ENCODE assay signal across 24 cellular contexts in genomic region chr11:61948505-61948904, GRCh38. TPM values are rescaled to one million over a fixed set of nuclear protein-coding genes. Genes with fewer than 3 reads are reported as not detected.
DNase-seq lines count a peak whose midpoint lies in the region; ATAC-seq, FAIRE-seq and TF ChIP-seq lines count a peak whose summit lies in the region.
"Had no signal": no experiment of that assay in that cellular context is flagged by ENCODE, and none has a peak within 500 bp of the region (broad histone marks: within the 10 kb centered on the region; RNA-seq: fewer than 3 reads in every experiment).

No MANE protein-coding gene starts in this region.

- H3K23ac ChIP-seq in H9 (ENCODE audit: insufficient read length, low read depth, low read length) = no peak overlapping the region

- H4K91ac ChIP-seq in H9 (ENCODE audit: insufficient read length, low read depth, low read length) = no peak overlapping the region

- FAIRE-seq in K562 (lab: Jason Lieb, UNC) (no peak), pancreas (lab: Jason Lieb, UNC) (no peak), D721Med (lab: Jason Lieb, UNC) (no peak)

- no peak overlapping the region for H2BK20ac ChIP-seq in H9 (ENCODE audit: low read depth, low read length, poor library complexity, severe bottlenecking)

- H3K9me3 ChIP-seq in H9 (ENCODE audit: control insufficient read depth, low read depth, low read length) (no peaks in the 10 kb centered on the region), K562 (replicated peaks; ENCODE audit: control insufficient read depth, insufficient read depth, low read depth, low read length) (no peaks in the 10 kb centered on the region), pancreas (no peaks in the 10 kb centered on the region)
- H3K9me3 ChIP-seq: colonic mucosa, transverse colon had no signal

- H3K9ac ChIP-seq in H9 (ENCODE audit: extremely low read depth, insufficient read length, low read length) = no peak overlapping the region
- no peak overlapping the region; a peak in 1 of 4 replicates for H3K9ac ChIP-seq in K562 (ENCODE audit: insufficient read depth in 1 of 2, low read depth in 2 of 2, low read length in 2 of 2)

- no peak for ATAC-seq in K562
- peak in 3 of 4 donors; percentile 19 to 28 (median 23) for ATAC-seq in pancreas
- ATAC-seq in GM21723 (IDR thresholded peaks at IDR 0.05; ENCODE audit: unreplicated experiment) = no peak
- ATAC-seq: natural killer cell treated with Interleukin-12 subunit alpha and Interleukin-12 subunit beta and Interleukin-15 and Interleukin-18, amount 100 ng/mL, for 72 hours had no signal

- H4K8ac ChIP-seq in H9 (replicated peaks; ENCODE audit: insufficient read length, low read depth, low read length) = no peak overlapping the region

- no peak for TF ChIP-seq POLR2A in K562 (conservative IDR thresholded peaks at IDR 0.05)

- H3T11ph ChIP-seq in H9 (ENCODE audit: low read length) = no peak overlapping the region

- CTCF ChIA-PET in K562 (lab: Yijun Ruan, JAX; ENCODE audit: low intra/inter-chr PET ratio) = interaction anchor here (1.9 to 4.5 kb wide), 2 partner anchors 49 to 77 kb away, joined by 7 to 98 read pairs; no protein-coding TSS in a partner anchor

- H4K5ac ChIP-seq in H9 (ENCODE audit: insufficient read length, low read depth, low read length) = no peak overlapping the region

- POLR2A ChIA-PET in K562 (lab: Yijun Ruan, JAX) = interaction anchor here (0.6 to 14.1 kb wide), 13 partner anchors 8 to 161 kb away, joined by 3 to 327 read pairs (median 6); partner anchors contain the start of gene FTH1

- H3K36me3 ChIP-seq in K562 (ENCODE audit: control insufficient read depth, insufficient read depth, low read length) (no peaks in the 10 kb centered on the region), pancreas (no peaks in the 10 kb centered on the region)
- H3K36me3 ChIP-seq: brain microvascular endothelial cell, colonic mucosa, transverse colon had no signal

- peaks cover 0 to 16% of the 10 kb centered on the region in 2 experiments; a peak in 3 of 4 replicates for H3K4me1 Mint-ChIP-seq in H9

- H3K9me1 ChIP-seq in K562 (ENCODE audit: control insufficient read depth, insufficient read depth, low read length) = peaks cover 5% of the 10 kb centered on the region

- no CpG with 5 or more reads among the region's 7 CpGs for WGBS in H9 (ENCODE audit: extremely low coverage, insufficient read length, low lambda C conversion rate)
- 48% methylated on average over 7 of the region's 7 CpGs for WGBS in K562 (ENCODE audit: insufficient coverage, low coverage, missing lambda C conversion rate)
- WGBS in pancreas, 2 donors = 25 to 28% methylated on average over 7 of the region's 7 CpGs

- H3K79me2 ChIP-seq in H9 (ENCODE audit: insufficient read depth, low read length) (no peaks in the 10 kb centered on the region), K562 (ENCODE audit: control insufficient read depth, insufficient read depth, low read length) (no peaks in the 10 kb centered on the region)

- intact Hi-C loops in K562 (cut with micrococcal nuclease) = loop anchor here (2.0 kb wide), 3 partner anchors 18 to 160 kb away; partner anchors contain the start of gene FTH1
- intact Hi-C loops in pancreas (cut with DNase I) = loop anchor here in 1 of 3 donors (10.0 kb wide), 1 partner anchor 144 kb away; no protein-coding TSS in a partner anchor

- H2BK5ac ChIP-seq in H9 (ENCODE audit: insufficient read length, low read length) = no peak overlapping the region

- in situ Hi-C loops in K562 (cut with MboI) = loop anchor here (5.0 kb wide), 1 partner anchor 51 kb away; no protein-coding TSS in a partner anchor

- TF ChIP-seq EP300 in K562 (IDR thresholded peaks at IDR 0.05; ENCODE audit: low read length) = no peak

- no peaks in the 10 kb centered on the region for H3K23me2 ChIP-seq in H9 (ENCODE audit: insufficient read length, low read depth, low read length, poor library complexity, severe bottlenecking)

- H3K4me2 ChIP-seq in H9 (ENCODE audit: insufficient read depth, insufficient read length, low read length) = no peak overlapping the region
- H3K4me2 ChIP-seq in K562 (ENCODE audit: insufficient read depth, low read length) = no peak overlapping the region

- no peak overlapping the region for H3K18ac ChIP-seq in H9 (ENCODE audit: insufficient read length, low read depth, low read length)

- no peaks in the 10 kb centered on the region for H3K79me1 ChIP-seq in H9 (ENCODE audit: insufficient read depth, low read depth, low read length, poor library complexity, severe bottlenecking)

- TF ChIP-seq CTCF in H9 (conservative IDR thresholded peaks at IDR 0.05) (no peak), K562 (IDR thresholded peaks at IDR 0.05 in 2 of 3, conservative IDR thresholded peaks at IDR 0.05 in 1 of 3; ENCODE audit: insufficient read depth in 2 of 3, low read depth in 1 of 3, low read length in 3 of 3) (no peak), pancreas (IDR thresholded peaks at IDR 0.05) (no peak), D721Med (IDR thresholded peaks at IDR 0.05; ENCODE audit: insufficient read depth, missing control alignments) (no peak)

- 0 out of 2 replicates have a peak overlapping the region, but pooled peaks have one; percentile 45 for H2BK15ac ChIP-seq in H9 (ENCODE audit: low read depth, low read length)

- H2AFZ ChIP-seq in H9 (ENCODE audit: low read length) (no peak overlapping the region), K562 (ENCODE audit: low read depth, low read length) (no peak overlapping the region)
- H2AFZ ChIP-seq: PC-9 had no signal

- H3K4me1 ChIP-seq in H9 (ENCODE audit: insufficient read depth, low read length) (no peaks in the 10 kb centered on the region; the same call in 1 of the 2 replicates), K562 (replicated peaks in 1 of 2; ENCODE audit: control insufficient read depth in 2 of 2, insufficient read depth in 2 of 2, low read length in 2 of 2) (peaks cover 20 to 27% of the 10 kb centered on the region in 2 experiments; a peak in 4 of 5 replicates), pancreas (peaks cover 11 to 18% (median 17%) of the 10 kb centered on the region in 3 donors)
- H3K4me1 ChIP-seq: colonic mucosa had no signal

- no peak overlapping the region for H3K14ac ChIP-seq in H9 (ENCODE audit: insufficient read depth, low read length)

- no peak for TF ChIP-seq RAD21 in K562 (CRISPR knock-in tag; conservative IDR thresholded peaks at IDR 0.05 in 1 of 2, IDR thresholded peaks at IDR 0.05 in 1 of 2)

- no peak overlapping the region for H2BK12ac ChIP-seq in H9 (ENCODE audit: insufficient read length, low read depth, low read length)

- no peaks in the 10 kb centered on the region; a peak in 1 of 5 replicates for H3K9me3 Mint-ChIP-seq in H9
- H3K9me3 Mint-ChIP-seq: activated CD4-positive, alpha-beta T cell treated with anti-CD3 and anti-CD28 coated beads, Interleukin-2, amount 10 ng/mL, durations not matched to agents 24 days and 14 days; activated naive CD8-positive, alpha-beta T cell treated with anti-CD3 and anti-CD28 coated beads for 36 hours; activated T-helper 2 cell treated with anti-CD3 and anti-CD28 coated beads, Interferon-gamma antibody, Interleukin-2, Interleukin-4, amounts not matched to agents 10 μg/mL and 5 μg/mL and 100 μg/mL, durations not matched to agents 14 hours and 24 hours and 36 hours; CD4-positive, alpha-beta T cell; endodermal cell; mesothelial cell of epicardium; natural killer cell treated with Interleukin-12 subunit alpha and Interleukin-12 subunit beta and Interleukin-15 and Interleukin-18, amount 100 ng/mL, for 72 hours had no signal

- no peaks in the 10 kb centered on the region for H4K20me1 ChIP-seq in H9 (ENCODE audit: control insufficient read depth, insufficient read depth, insufficient read length)
- H4K20me1 ChIP-seq in K562 (replicated peaks; ENCODE audit: control insufficient read depth, insufficient read depth, low read length) = no peaks in the 10 kb centered on the region

- no peak overlapping the region for H3K56ac ChIP-seq in H9 (ENCODE audit: insufficient read length, low read depth, low read length)

- H3K4me3 Mint-ChIP-seq in H9 = no peak overlapping the region
- H3K4me3 Mint-ChIP-seq: activated CD4-positive, alpha-beta T cell treated with anti-CD3 and anti-CD28 coated beads, Interleukin-2, amount 10 ng/mL, durations not matched to agents 24 days and 14 days; activated naive CD8-positive, alpha-beta T cell treated with anti-CD3 and anti-CD28 coated beads for 36 hours; CD4-positive, alpha-beta T cell; endodermal cell; mesothelial cell of epicardium; natural killer cell treated with Interleukin-12 subunit alpha and Interleukin-12 subunit beta and Interleukin-15 and Interleukin-18, amount 100 ng/mL, for 72 hours had no signal

- H3K27me3 ChIP-seq in H9 (ENCODE audit: insufficient read depth, low read length) (no peaks in the 10 kb centered on the region), K562 (ENCODE audit: control insufficient read depth in 2 of 2, insufficient read depth in 2 of 2, low read length in 2 of 2) (no peaks in the 10 kb centered on the region), pancreas (no peaks in the 10 kb centered on the region)
- H3K27me3 ChIP-seq: brain microvascular endothelial cell, colonic mucosa, transverse colon had no signal

- H3K36me3 Mint-ChIP-seq in H9 (ENCODE audit: insufficient read depth in 1 of 3, low read depth in 3 of 3) = no peaks in the 10 kb centered on the region
- H3K36me3 Mint-ChIP-seq: activated naive CD8-positive, alpha-beta T cell treated with anti-CD3 and anti-CD28 coated beads for 36 hours; mesothelial cell of epicardium; natural killer cell treated with Interleukin-12 subunit alpha and Interleukin-12 subunit beta and Interleukin-15 and Interleukin-18, amount 100 ng/mL, for 72 hours had no signal

- DNase-seq in H9 = no peak
- DNase-seq in K562 (ENCODE audit: extremely low read depth in 1 of 4, low spot score in 3 of 4) = no peak
- no peak for DNase-seq in pancreas
- DNase-seq in DMS79 treated with DMSO at 0.1 percent for 48 hours (lab: John Stamatoyannopoulos, UW) = no peak
- no peak for DNase-seq in D721Med (ENCODE audit: insufficient read length, low spot score)
- DNase-seq: activated CD4-positive, alpha-beta T cell treated with anti-CD3 and anti-CD28 coated beads, Interleukin-2, amount 10 ng/mL, durations not matched to agents 24 days and 14 days; activated naive CD8-positive, alpha-beta T cell treated with anti-CD3 and anti-CD28 coated beads for 36 hours; brain microvascular endothelial cell; CD4-positive, alpha-beta T cell; colonic mucosa; endodermal cell; H7; Kasumi-1; left colon; PC-9; SHP77 treated with DMSO at 0.1 percent for 48 hours; stimulated activated CD4-positive, alpha-beta T cell treated with anti-CD3 and anti-CD28 coated beads, Interleukin-2, amount 100 ng/mL, for 24 hours; stimulated activated naive CD4-positive, alpha-beta T cell; T-helper 1 cell; transverse colon had no signal

- H3K4me3 ChIP-seq in K562 (no peak overlapping the region), pancreas (no peak overlapping the region)
- H3K4me3 ChIP-seq: colonic mucosa, PC-9, transverse colon had no signal

- H3K27ac ChIP-seq in H9 (ENCODE audit: insufficient read length, low read depth, low read length) (no peak overlapping the region), K562 (ENCODE audit: extremely low read depth, low read depth, low read length) (no peak overlapping the region), pancreas (peak overlapping the region in 1 of 4 donors; percentile 20)
- H3K27ac ChIP-seq: brain microvascular endothelial cell, colonic mucosa had no signal

- H2AK5ac ChIP-seq in H9 (ENCODE audit: insufficient read length, low read length) = no peak overlapping the region

- no TSS peak for BruUV-seq in K562 (replicated peaks; lab: Mats Ljungman, UMichigan)

- H3K4ac ChIP-seq in H9 (ENCODE audit: low read depth, low read length) = no peak overlapping the region

- H3K27ac Mint-ChIP-seq in H9 = peak overlapping the region in 1 of 3 experiments; percentile 55; a peak in 2 of 7 replicates
- H3K27ac Mint-ChIP-seq: activated CD4-positive, alpha-beta T cell treated with anti-CD3 and anti-CD28 coated beads, Interleukin-2, amount 10 ng/mL, durations not matched to agents 24 days and 14 days; activated naive CD8-positive, alpha-beta T cell treated with anti-CD3 and anti-CD28 coated beads for 36 hours; activated T-helper 2 cell treated with anti-CD3 and anti-CD28 coated beads, Interferon-gamma antibody, Interleukin-2, Interleukin-4, amounts not matched to agents 10 μg/mL and 5 μg/mL and 100 μg/mL, durations not matched to agents 14 hours and 24 hours and 36 hours; CD4-positive, alpha-beta T cell; endodermal cell had no signal

- no peak overlapping the region for H2BK120ac ChIP-seq in H9 (ENCODE audit: low read depth, low read length, poor library complexity, severe bottlenecking)

- H3K27me3 Mint-ChIP-seq in H9 (ENCODE audit: low read depth) = peaks cover 11% of the 10 kb centered on the region
- H3K27me3 Mint-ChIP-seq: activated naive CD8-positive, alpha-beta T cell treated with anti-CD3 and anti-CD28 coated beads for 36 hours had no signal

RNA-seq across cellular contexts. Expression of gene BEST1, which starts 1.6 kb away (rescaled TPM):
- total RNA-seq in H9 (2021) (0.18 and 0.24 TPM in 2 replicates), K562 (2014; rRNA removed) (0.36 and 0.61 TPM in 2 replicates), K562 (2014; rRNA removed; fragmentation: Illumina TruSeq; extraction: Trizol) (0.35 and 0.40 TPM in 2 replicates), K562 (2015; rRNA removed; fragmentation: Illumina TruSeq; extraction: Trizol) (0.07 and 0.11 TPM in 2 replicates), K562 (2021) (0.85 and 1.0 TPM in 2 replicates), pancreas (1 to 10 TPM in 3 of 6 donors, under 1 TPM in 3; 0.43 to 2.4 (median 0.98) TPM)
- 4.5 and 6.1 TPM in 2 replicates for total RNA-seq in K562 (2011; cell fraction: chromatin; rRNA removed; ENCODE audit: low replicate concordance)
- 4.7 and 5.5 TPM in 2 replicates for total RNA-seq in K562 (2011; cell fraction: nucleolus; rRNA removed)
- 4.4 and 5.5 TPM in 2 replicates for total RNA-seq in K562 (2011; cell fraction: nucleoplasm; rRNA removed)
- polyA plus RNA-seq in K562 (2011; rRNA removed) (0.22 and 0.49 TPM in 2 replicates), K562 (2014; fragmentation: Illumina TruSeq; extraction: Trizol) (0.73 and 0.86 TPM in 2 replicates), K562 (2014; fragmentation: Nextera tagmentation; extraction: Ambion mirVana) (under 1 TPM; 0.27 to 0.62 TPM), K562 (2014; rRNA removed) (1.3 TPM in 2 replicates), pancreas (1 to 10 TPM; 1.2 to 1.7 TPM)
- polyA plus RNA-seq in K562 (2011; cell fraction: cytosol; rRNA removed) = 0.15 and 0.35 TPM in 2 replicates
- polyA plus RNA-seq in K562 (2011; cell fraction: nucleus; rRNA removed) = 1.4 and 1.9 TPM in 2 replicates
- 1.0 and 15.0 TPM in 2 replicates for polyA plus RNA-seq in K562 (2012)
- polyA minus RNA-seq in K562 (2011; rRNA and poly(A)+ RNA removed) = 0.28 and 0.66 TPM in 2 replicates
- not detected in 2 replicates for polyA minus RNA-seq in K562 (2011; cell fraction: cytosol; rRNA and poly(A)+ RNA removed)
- 0.67 and 2.3 TPM in 2 replicates for polyA minus RNA-seq in K562 (2011; cell fraction: nucleus; rRNA and poly(A)+ RNA removed)
- total RNA-seq: activated CD4-positive, alpha-beta T cell treated with anti-CD3 and anti-CD28 coated beads, Interleukin-2, amount 10 ng/mL, durations not matched to agents 24 days and 14 days; activated T-helper 2 cell treated with anti-CD3 and anti-CD28 coated beads, Interferon-gamma antibody, Interleukin-2, Interleukin-4, amounts not matched to agents 10 μg/mL and 5 μg/mL and 100 μg/mL, durations not matched to agents 14 hours and 24 hours and 36 hours had no signal

RNA-seq across cellular contexts. Expression of gene FTH1, which starts 18.9 kb away (rescaled TPM):
- total RNA-seq in H9 (2021) (1,505 and 1,558 TPM in 2 replicates), K562 (2014; rRNA removed) (542 and 714 TPM in 2 replicates), K562 (2014; rRNA removed; fragmentation: Illumina TruSeq; extraction: Trizol) (854 and 941 TPM in 2 replicates), K562 (2015; rRNA removed; fragmentation: Illumina TruSeq; extraction: Trizol) (794 and 802 TPM in 2 replicates), K562 (2021) (1,987 and 1,991 TPM in 2 replicates), pancreas (1,000 to 10,000 TPM; 1,217 to 1,772 (median 1,396) TPM)
- 340 and 424 TPM in 2 replicates for total RNA-seq in K562 (2011; cell fraction: chromatin; rRNA removed; ENCODE audit: low replicate concordance)
- 235 and 254 TPM in 2 replicates for total RNA-seq in K562 (2011; cell fraction: nucleolus; rRNA removed)
- 466 and 809 TPM in 2 replicates for total RNA-seq in K562 (2011; cell fraction: nucleoplasm; rRNA removed)
- polyA plus RNA-seq in K562 (2011; rRNA removed) (692 and 749 TPM in 2 replicates), K562 (2014; fragmentation: Illumina TruSeq; extraction: Trizol) (2,369 and 3,146 TPM in 2 replicates), K562 (2014; fragmentation: Nextera tagmentation; extraction: Ambion mirVana) (100 to 1,000 TPM; 370 to 426 TPM), K562 (2014; rRNA removed) (1,104 and 1,916 TPM in 2 replicates), pancreas (1,000 to 10,000 TPM; 1,114 to 1,632 TPM)
- 753 and 1,113 TPM in 2 replicates for polyA plus RNA-seq in K562 (2011; cell fraction: cytosol; rRNA removed)
- 360 and 464 TPM in 2 replicates for polyA plus RNA-seq in K562 (2011; cell fraction: nucleus; rRNA removed)
- polyA plus RNA-seq in K562 (2012) = 2,840 and 5,114 TPM in 2 replicates
- 797 and 971 TPM in 2 replicates for polyA minus RNA-seq in K562 (2011; rRNA and poly(A)+ RNA removed)
- 687 and 1,035 TPM in 2 replicates for polyA minus RNA-seq in K562 (2011; cell fraction: cytosol; rRNA and poly(A)+ RNA removed)
- 101 and 228 TPM in 2 replicates for polyA minus RNA-seq in K562 (2011; cell fraction: nucleus; rRNA and poly(A)+ RNA removed)

RNA-seq across cellular contexts. Expression of gene RAB3IL1, which starts 31.1 kb away (rescaled TPM):
- total RNA-seq in H9 (2021) = 1.8 and 2.4 TPM in 2 replicates
- 21.2 and 46.4 TPM in 2 replicates for total RNA-seq in K562 (2011; cell fraction: chromatin; rRNA removed; ENCODE audit: low replicate concordance)
- total RNA-seq in K562 (2011; cell fraction: nucleolus; rRNA removed) = 27.3 and 33.0 TPM in 2 replicates
- 19.3 and 24.0 TPM in 2 replicates for total RNA-seq in K562 (2011; cell fraction: nucleoplasm; rRNA removed)
- total RNA-seq in K562 (2014; rRNA removed) = 17.6 and 19.8 TPM in 2 replicates
- total RNA-seq in K562 (2014; rRNA removed; fragmentation: Illumina TruSeq; extraction: Trizol) = 2.0 and 3.7 TPM in 2 replicates
- 8.9 and 10.3 TPM in 2 replicates for total RNA-seq in K562 (2015; rRNA removed; fragmentation: Illumina TruSeq; extraction: Trizol)
- 42.6 and 46.2 TPM in 2 replicates for total RNA-seq in K562 (2021)
- polyA plus RNA-seq in K562 (2011; rRNA removed) = 15.5 and 17.7 TPM in 2 replicates
- polyA plus RNA-seq in K562 (2011; cell fraction: cytosol; rRNA removed) = 18.3 and 41.7 TPM in 2 replicates
- 25.8 and 42.6 TPM in 2 replicates for polyA plus RNA-seq in K562 (2011; cell fraction: nucleus; rRNA removed)
- 15.9 and 29.1 TPM in 2 replicates for polyA plus RNA-seq in K562 (2012)
- polyA plus RNA-seq in K562 (2014; fragmentation: Illumina TruSeq; extraction: Trizol) = 25.1 and 31.8 TPM in 2 replicates
- under 1 TPM; 0.15 to 0.25 TPM for polyA plus RNA-seq in K562 (2014; fragmentation: Nextera tagmentation; extraction: Ambion mirVana)
- polyA plus RNA-seq in K562 (2014; rRNA removed) = 28.2 and 29.7 TPM in 2 replicates
- polyA minus RNA-seq in K562 (2011; rRNA and poly(A)+ RNA removed) = 6.1 and 11.2 TPM in 2 replicates
- polyA minus RNA-seq in K562 (2011; cell fraction: cytosol; rRNA and poly(A)+ RNA removed) = 22.8 and 26.0 TPM in 2 replicates
- polyA minus RNA-seq in K562 (2011; cell fraction: nucleus; rRNA and poly(A)+ RNA removed) = 13.3 and 13.9 TPM in 2 replicates
- total RNA-seq in pancreas = 1 to 10 TPM; 1.9 to 5.6 (median 2.6) TPM
- 1 to 10 TPM; 3.4 to 4.2 TPM for polyA plus RNA-seq in pancreas
- total RNA-seq: activated naive CD8-positive, alpha-beta T cell treated with anti-CD3 and anti-CD28 coated beads for 36 hours; activated T-helper 2 cell treated with anti-CD3 and anti-CD28 coated beads, Interferon-gamma antibody, Interleukin-2, Interleukin-4, amounts not matched to agents 10 μg/mL and 5 μg/mL and 100 μg/mL, durations not matched to agents 14 hours and 24 hours and 36 hours; CD4-positive, alpha-beta T cell; natural killer cell treated with Interleukin-12 subunit alpha and Interleukin-12 subunit beta and Interleukin-15 and Interleukin-18, amount 100 ng/mL, for 72 hours had no signal

RNA-seq across cellular contexts. Expression of gene FADS3, which starts 57.2 kb away (rescaled TPM):
- total RNA-seq in H9 (2021) = 34.9 and 36.7 TPM in 2 replicates
- total RNA-seq in K562 (2011; cell fraction: chromatin; rRNA removed; ENCODE audit: low replicate concordance) = 196 and 689 TPM in 2 replicates
- 626 and 786 TPM in 2 replicates for total RNA-seq in K562 (2011; cell fraction: nucleolus; rRNA removed)
- total RNA-seq in K562 (2011; cell fraction: nucleoplasm; rRNA removed) = 287 and 362 TPM in 2 replicates
- total RNA-seq in K562 (2014; rRNA removed) = 92.7 and 125 TPM in 2 replicates
- 18.6 and 32.4 TPM in 2 replicates for total RNA-seq in K562 (2014; rRNA removed; fragmentation: Illumina TruSeq; extraction: Trizol)
- 55.1 and 55.3 TPM in 2 replicates for total RNA-seq in K562 (2015; rRNA removed; fragmentation: Illumina TruSeq; extraction: Trizol)
- total RNA-seq in K562 (2021) = 105 and 106 TPM in 2 replicates
- polyA plus RNA-seq in K562 (2011; rRNA removed) = 148 and 226 TPM in 2 replicates
- 155 and 315 TPM in 2 replicates for polyA plus RNA-seq in K562 (2011; cell fraction: cytosol; rRNA removed)
- polyA plus RNA-seq in K562 (2011; cell fraction: nucleus; rRNA removed) = 2,057 and 2,412 TPM in 2 replicates
- 65.8 and 82.0 TPM in 2 replicates for polyA plus RNA-seq in K562 (2012)
- 92.0 and 101 TPM in 2 replicates for polyA plus RNA-seq in K562 (2014; fragmentation: Illumina TruSeq; extraction: Trizol)
- polyA plus RNA-seq in K562 (2014; fragmentation: Nextera tagmentation; extraction: Ambion mirVana) = 1 to 10 TPM in 1 of 2 experiments, under 1 TPM in 1; 0.97 to 3.3 TPM
- 133 and 139 TPM in 2 replicates for polyA plus RNA-seq in K562 (2014; rRNA removed)
- polyA minus RNA-seq in K562 (2011; rRNA and poly(A)+ RNA removed) = 33.8 and 64.4 TPM in 2 replicates
- 109 and 120 TPM in 2 replicates for polyA minus RNA-seq in K562 (2011; cell fraction: cytosol; rRNA and poly(A)+ RNA removed)
- 200 TPM in 2 replicates for polyA minus RNA-seq in K562 (2011; cell fraction: nucleus; rRNA and poly(A)+ RNA removed)
- 10 to 100 TPM; 11.2 to 26.6 (median 16.7) TPM for total RNA-seq in pancreas
- 10 to 100 TPM; 35.2 to 42.7 TPM for polyA plus RNA-seq in pancreas

Comparison
In these comparisons a context has a peak if more than half of its experiments do, and no peak if none do; other contexts are left out.
1. ATAC-seq: peak in pancreas (3 of 4); none in K562 (single experiment) and GM21723 (single experiment).